ENCODE assay signal across 1 cellular context in the genomic region with DNA sequence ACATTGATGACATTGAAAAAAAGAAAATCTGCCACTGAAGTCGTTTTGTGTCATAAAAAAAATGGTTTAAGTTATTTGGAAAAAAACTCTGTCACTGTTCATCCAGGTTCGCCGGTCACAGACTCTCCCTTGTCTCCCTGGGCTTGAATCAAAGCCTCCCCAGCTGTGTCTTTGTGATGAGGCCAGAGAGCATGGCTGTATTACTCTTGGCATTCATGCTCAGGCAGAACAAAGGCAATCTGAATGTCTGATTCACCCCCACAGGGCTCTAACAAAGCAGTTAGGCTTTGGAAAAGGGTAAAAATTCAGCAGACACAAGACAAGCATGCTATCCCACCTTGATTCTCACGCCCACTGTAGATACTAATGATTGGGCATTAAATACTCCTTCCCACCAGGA.
TF ChIP-seq lines count a peak whose summit lies in the region.

No MANE protein-coding gene starts in this region.

TF ChIP-seq in GM23338, 12 proteins besides CTCF, POLR2A, EP300 and RAD21 (continued from another document):
- no peak for TF ChIP-seq ZNF114 (CRISPR knock-in tag; IDR thresholded peaks at IDR 0.05)
- TF ChIP-seq ZNF331 (CRISPR knock-in tag; IDR thresholded peaks at IDR 0.05; ENCODE audit: low read depth) = no peak
- TF ChIP-seq EZH2phosphoT487 (IDR thresholded peaks at IDR 0.05; ENCODE audit: unreplicated experiment) = no peak
- no peak for TF ChIP-seq ZNF462 (CRISPR knock-in tag; IDR thresholded peaks at IDR 0.05)
- no peak for TF ChIP-seq CREB1 (CRISPR knock-in tag; IDR thresholded peaks at IDR 0.05; ENCODE audit: low read depth)
- TF ChIP-seq, protein P1, sequence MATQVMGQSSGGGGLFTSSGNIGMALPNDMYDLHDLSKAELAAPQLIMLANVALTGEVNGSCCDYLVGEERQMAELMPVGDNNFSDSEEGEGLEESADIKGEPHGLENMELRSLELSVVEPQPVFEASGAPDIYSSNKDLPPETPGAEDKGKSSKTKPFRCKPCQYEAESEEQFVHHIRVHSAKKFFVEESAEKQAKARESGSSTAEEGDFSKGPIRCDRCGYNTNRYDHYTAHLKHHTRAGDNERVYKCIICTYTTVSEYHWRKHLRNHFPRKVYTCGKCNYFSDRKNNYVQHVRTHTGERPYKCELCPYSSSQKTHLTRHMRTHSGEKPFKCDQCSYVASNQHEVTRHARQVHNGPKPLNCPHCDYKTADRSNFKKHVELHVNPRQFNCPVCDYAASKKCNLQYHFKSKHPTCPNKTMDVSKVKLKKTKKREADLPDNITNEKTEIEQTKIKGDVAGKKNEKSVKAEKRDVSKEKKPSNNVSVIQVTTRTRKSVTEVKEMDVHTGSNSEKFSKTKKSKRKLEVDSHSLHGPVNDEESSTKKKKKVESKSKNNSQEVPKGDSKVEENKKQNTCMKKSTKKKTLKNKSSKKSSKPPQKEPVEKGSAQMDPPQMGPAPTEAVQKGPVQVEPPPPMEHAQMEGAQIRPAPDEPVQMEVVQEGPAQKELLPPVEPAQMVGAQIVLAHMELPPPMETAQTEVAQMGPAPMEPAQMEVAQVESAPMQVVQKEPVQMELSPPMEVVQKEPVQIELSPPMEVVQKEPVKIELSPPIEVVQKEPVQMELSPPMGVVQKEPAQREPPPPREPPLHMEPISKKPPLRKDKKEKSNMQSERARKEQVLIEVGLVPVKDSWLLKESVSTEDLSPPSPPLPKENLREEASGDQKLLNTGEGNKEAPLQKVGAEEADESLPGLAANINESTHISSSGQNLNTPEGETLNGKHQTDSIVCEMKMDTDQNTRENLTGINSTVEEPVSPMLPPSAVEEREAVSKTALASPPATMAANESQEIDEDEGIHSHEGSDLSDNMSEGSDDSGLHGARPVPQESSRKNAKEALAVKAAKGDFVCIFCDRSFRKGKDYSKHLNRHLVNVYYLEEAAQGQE (IDR thresholded peaks at IDR 0.05; ENCODE audit: unreplicated experiment) = no peak
- TF ChIP-seq EZH2 (IDR thresholded peaks at IDR 0.05; ENCODE audit: low read depth, unreplicated experiment) = no peak
- no peak for TF ChIP-seq JUNB (IDR thresholded peaks at IDR 0.05; ENCODE audit: unreplicated experiment)
- no peak for TF ChIP-seq STAT1 (IDR thresholded peaks at IDR 0.05; ENCODE audit: unreplicated experiment)
- no peak for TF ChIP-seq POLR2AphosphoS5 (IDR thresholded peaks at IDR 0.05; ENCODE audit: low read depth)
- TF ChIP-seq NANOG (IDR thresholded peaks at IDR 0.05; ENCODE audit: borderline replicate concordance) = no peak
